ENCODE assay signal across 13 cellular contexts in genomic region chr10:3761916-3762708, GRCh38. TPM values are rescaled to one million over a fixed set of nuclear protein-coding genes. Genes with fewer than 3 reads are reported as not detected.
DNase-seq lines count a peak whose midpoint lies in the region; ATAC-seq, FAIRE-seq and TF ChIP-seq lines count a peak whose summit lies in the region.
"Had no signal": no experiment of that assay in that cellular context is flagged by ENCODE, and none has a peak within 500 bp of the region (broad histone marks: within the 10 kb centered on the region; RNA-seq: fewer than 3 reads in every experiment).

No MANE protein-coding gene starts in this region.

- intact Hi-C loops in activated T-helper 1 cell treated with anti-CD3 and anti-CD28 coated beads, Interleukin-12 subunit alpha, Interleukin-12 subunit beta, Interleukin-2, Interleukin-4 antibody, amounts not matched to agents 30 ng/mL and 10 ng/mL and 1 ng/mL, durations not matched to agents 14 hours and 24 hours and 36 hours (cut with micrococcal nuclease): loop anchor here (10.0 kb wide), 1 partner anchor 483 kb away; no protein-coding TSS in a partner anchor
- intact Hi-C loops in posterior vena cava (cut with DNase I): loop anchor here (5.0 to 10.0 kb wide), 4 partner anchors 220 to 893 kb away; no protein-coding TSS in a partner anchor

- peak overlapping the region; percentile 75 for H3K9ac ChIP-seq in keratinocyte (ENCODE audit: control insufficient read depth, extremely low read depth, insufficient read depth, low read length)
- H3K9ac ChIP-seq: BLaER1 treated with 17β-estradiol and CSF1 and Interleukin-3, amounts not matched to agents 10 nM and 100 nM had no signal

- H3K27me3 Mint-ChIP-seq in activated T-helper 1 cell treated with anti-CD3 and anti-CD28 coated beads, Interleukin-12 subunit alpha, Interleukin-12 subunit beta, Interleukin-2, Interleukin-4 antibody, amounts not matched to agents 30 ng/mL and 10 ng/mL and 1 ng/mL, durations not matched to agents 14 hours and 24 hours and 36 hours (ENCODE audit: insufficient read depth): no peaks in the 10 kb centered on the region
- peaks cover 2% of the 10 kb centered on the region for H3K27me3 Mint-ChIP-seq in mesothelial cell of epicardium (ENCODE audit: low read depth)

- no peaks in the 10 kb centered on the region for H3K9me1 ChIP-seq in keratinocyte (ENCODE audit: control insufficient read depth, extremely low read depth, insufficient read depth, low read length)

- peak overlapping the region; percentile 83 for H3K4me2 ChIP-seq in keratinocyte (ENCODE audit: control insufficient read depth, extremely low read depth, insufficient read depth, low read depth, low read length)

- H3K36me3 Mint-ChIP-seq in activated T-helper 1 cell treated with anti-CD3 and anti-CD28 coated beads, Interleukin-12 subunit alpha, Interleukin-12 subunit beta, Interleukin-2, Interleukin-4 antibody, amounts not matched to agents 30 ng/mL and 10 ng/mL and 1 ng/mL, durations not matched to agents 14 hours and 24 hours and 36 hours (ENCODE audit: low read depth): peaks cover 16% of the 10 kb centered on the region
- no peaks in the 10 kb centered on the region for H3K36me3 Mint-ChIP-seq in mesothelial cell of epicardium

- no peaks in the 10 kb centered on the region for H3K9me3 ChIP-seq in keratinocyte (ENCODE audit: control insufficient read depth, low read depth, low read length)
- H3K9me3 ChIP-seq: Peyer's patch had no signal

- no peaks in the 10 kb centered on the region for H3K27me3 ChIP-seq in keratinocyte (ENCODE audit: control insufficient read depth, extremely low read depth, insufficient read depth, low read length)
- H3K27me3 ChIP-seq: BLaER1 treated with 17β-estradiol and CSF1 and Interleukin-3, amounts not matched to agents 10 nM and 100 nM; Peyer's patch had no signal

- peak overlapping the region; percentile 15 for H3K27ac Mint-ChIP-seq in activated T-helper 1 cell treated with anti-CD3 and anti-CD28 coated beads, Interleukin-12 subunit alpha, Interleukin-12 subunit beta, Interleukin-2, Interleukin-4 antibody, amounts not matched to agents 30 ng/mL and 10 ng/mL and 1 ng/mL, durations not matched to agents 14 hours and 24 hours and 36 hours
- no peak overlapping the region for H3K27ac Mint-ChIP-seq in mesothelial cell of epicardium
- H3K27ac Mint-ChIP-seq: HFFc6 had no signal

- no peaks in the 10 kb centered on the region for H3K36me3 ChIP-seq in keratinocyte (ENCODE audit: control insufficient read depth in 2 of 2, extremely low read depth in 1 of 2, insufficient read depth in 2 of 2, low read length in 2 of 2)
- H3K36me3 ChIP-seq: BLaER1 treated with 17β-estradiol and CSF1 and Interleukin-3, amounts not matched to agents 10 nM and 100 nM; Peyer's patch had no signal

- H3K4me1 Mint-ChIP-seq in activated T-helper 1 cell treated with anti-CD3 and anti-CD28 coated beads, Interleukin-12 subunit alpha, Interleukin-12 subunit beta, Interleukin-2, Interleukin-4 antibody, amounts not matched to agents 30 ng/mL and 10 ng/mL and 1 ng/mL, durations not matched to agents 14 hours and 24 hours and 36 hours (ENCODE audit: low read depth): peaks cover 95% of the 10 kb centered on the region
- peaks cover 23% of the 10 kb centered on the region for H3K4me1 Mint-ChIP-seq in mesothelial cell of epicardium

- peak overlapping the region; percentile 96 for H3K27ac ChIP-seq in keratinocyte (ENCODE audit: control insufficient read depth, insufficient read depth, low read length)
- H3K27ac ChIP-seq: BLaER1 treated with 17β-estradiol and CSF1 and Interleukin-3, amounts not matched to agents 10 nM and 100 nM had no signal

- in situ Hi-C loops in ACHN (cut with HindIII; ENCODE audit: low pct_ligation_motif_present, low pct_unique_long_range_greater_than_20kb, low sequenced_read_pairs): no loop called here

- H3K79me2 ChIP-seq in keratinocyte (ENCODE audit: control insufficient read depth, insufficient read depth, low read length): no peaks in the 10 kb centered on the region

- DNase-seq in ACHN (peak; percentile 98), HK-2 (ENCODE audit: unreplicated experiment) (peak; percentile 73), keratinocyte (ENCODE audit: low read depth, low spot score) (no peak), H4 (ENCODE audit: low spot score) (no peak), posterior vena cava (ENCODE audit: low spot score) (no peak), mesothelial cell of epicardium (ENCODE audit: low spot score in 2 of 2, unreplicated experiment in 2 of 2) (no peak)
- DNase-seq in activated T-helper 1 cell treated with anti-CD3 and anti-CD28 coated beads, Interleukin-12 subunit alpha, Interleukin-12 subunit beta, Interleukin-2, Interleukin-4 antibody, amounts not matched to agents 30 ng/mL and 10 ng/mL and 1 ng/mL, durations not matched to agents 14 hours and 24 hours and 36 hours (ENCODE audit: low spot score): no peak
- DNase-seq: HFFc6; NCI-H2029 treated with DMSO at 0.1 percent for 48 hours; stimulated activated naive CD8-positive, alpha-beta T cell treated with anti-CD3 and anti-CD28 coated beads, Interleukin-15, Interleukin-2, amounts not matched to agents 100 U/mL and 50 U/mL, for 24 hours had no signal

- peak overlapping the region in 1 of 3 experiments; percentile 36 for H3K4me3 ChIP-seq in keratinocyte (ENCODE audit: control insufficient read depth in 2 of 3, extremely low read depth in 1 of 3, insufficient read depth in 2 of 3, low read depth in 1 of 3, low read length in 3 of 3)
- H3K4me3 ChIP-seq: BLaER1 treated with 17β-estradiol and CSF1 and Interleukin-3, amounts not matched to agents 10 nM and 100 nM; Peyer's patch had no signal

- H3K9me3 Mint-ChIP-seq in activated T-helper 1 cell treated with anti-CD3 and anti-CD28 coated beads, Interleukin-12 subunit alpha, Interleukin-12 subunit beta, Interleukin-2, Interleukin-4 antibody, amounts not matched to agents 30 ng/mL and 10 ng/mL and 1 ng/mL, durations not matched to agents 14 hours and 24 hours and 36 hours: peaks cover 7% of the 10 kb centered on the region
- H3K9me3 Mint-ChIP-seq in mesothelial cell of epicardium: no peaks in the 10 kb centered on the region
- H3K9me3 Mint-ChIP-seq: HFFc6 had no signal

- H3K4me3 Mint-ChIP-seq in activated T-helper 1 cell treated with anti-CD3 and anti-CD28 coated beads, Interleukin-12 subunit alpha, Interleukin-12 subunit beta, Interleukin-2, Interleukin-4 antibody, amounts not matched to agents 30 ng/mL and 10 ng/mL and 1 ng/mL, durations not matched to agents 14 hours and 24 hours and 36 hours: no peak overlapping the region
- H3K4me3 Mint-ChIP-seq in mesothelial cell of epicardium: no peak overlapping the region

- FAIRE-seq in keratinocyte (lab: Jason Lieb, UNC): peak; percentile 77

- dilution Hi-C loops in keratinocyte (cut with MboI; ENCODE audit: extremely low pct_ligation_motif_present, low sequenced_read_pairs): no loop called here

- no peaks in the 10 kb centered on the region for H4K20me1 ChIP-seq in keratinocyte (ENCODE audit: control insufficient read depth, extremely low read depth, insufficient read depth, low read length)
- H4K20me1 ChIP-seq: BLaER1 treated with 17β-estradiol and CSF1 and Interleukin-3, amounts not matched to agents 10 nM and 100 nM had no signal

- peaks cover 73% of the 10 kb centered on the region for H3K4me1 ChIP-seq in keratinocyte (ENCODE audit: control insufficient read depth, extremely low read depth, insufficient read depth, low read length)

- ATAC-seq in HG03139 (IDR thresholded peaks at IDR 0.05; ENCODE audit: unreplicated experiment): no peak

- no peak overlapping the region for H2AFZ ChIP-seq in keratinocyte (ENCODE audit: control insufficient read depth, low read length)

- TF ChIP-seq CTCF in keratinocyte (optimal IDR thresholded peaks at IDR 0.05 in 1 of 3, IDR thresholded peaks at IDR 0.05 in 1 of 3, conservative IDR thresholded peaks at IDR 0.05 in 1 of 3; ENCODE audit: extremely low read depth in 1 of 3, insufficient read depth in 2 of 3, low read length in 3 of 3) (no peak), mesothelial cell of epicardium (IDR thresholded peaks at IDR 0.05; ENCODE audit: unreplicated experiment) (no peak)

RNA-seq across cellular contexts. Expression of gene KLF6, which starts 22.9 kb away (rescaled TPM):
- 110 and 113 TPM in 2 replicates for total RNA-seq in activated T-helper 1 cell treated with anti-CD3 and anti-CD28 coated beads, Interleukin-12 subunit alpha, Interleukin-12 subunit beta, Interleukin-2, Interleukin-4 antibody, amounts not matched to agents 30 ng/mL and 10 ng/mL and 1 ng/mL, durations not matched to agents 14 hours and 24 hours and 36 hours
- polyA plus RNA-seq in keratinocyte: 174 to 250 TPM (median 213 TPM) in 3 replicates
- polyA plus RNA-seq in keratinocyte (2011; ENCODE audit: low read depth): 159 TPM
- polyA plus RNA-seq in keratinocyte (2011; cell fraction: cytosol; rRNA removed): 111 and 137 TPM in 2 replicates
- 564 and 626 TPM in 2 replicates for polyA plus RNA-seq in keratinocyte (2011; cell fraction: nucleus; rRNA removed)
- 148 and 270 TPM in 2 replicates for polyA plus RNA-seq in keratinocyte (2012; ENCODE audit: low replicate concordance)
- polyA minus RNA-seq in keratinocyte: 425 to 516 TPM (median 456 TPM) in 3 replicates
- 131 TPM for polyA minus RNA-seq in keratinocyte (2011; cell fraction: cytosol; rRNA and poly(A)+ RNA removed)
- polyA minus RNA-seq in keratinocyte (2011; cell fraction: nucleus; rRNA and poly(A)+ RNA removed): 587 and 853 TPM in 2 replicates
- 2.9 and 3.9 TPM in 2 replicates for total RNA-seq in H4 (2014; rRNA removed; shearing (Covaris generic))
- 100 to 1,000 TPM; 183 to 493 TPM for total RNA-seq in posterior vena cava
- 99.1 to 117 TPM (median 106 TPM) in 3 replicates for total RNA-seq in mesothelial cell of epicardium

Comparison
In these comparisons a context has a peak if more than half of its experiments do, and no peak if none do; other contexts are left out.
1. DNase-seq: peak in ACHN (single experiment) and HK-2 (single experiment); none in activated T-helper 1 cell treated with anti-CD3 and anti-CD28 coated beads, Interleukin-12 subunit alpha, Interleukin-12 subunit beta, Interleukin-2, Interleukin-4 antibody, amounts not matched to agents 30 ng/mL and 10 ng/mL and 1 ng/mL, durations not matched to agents 14 hours and 24 hours and 36 hours (single experiment), keratinocyte (single experiment), H4 (single experiment), posterior vena cava (single experiment) and mesothelial cell of epicardium (0 of 2).
2. RNA of gene KLF6, which starts 22.9 kb away (total RNA-seq): 183 to 493 TPM in posterior vena cava, 110 to 113 TPM in activated T-helper 1 cell treated with anti-CD3 and anti-CD28 coated beads, Interleukin-12 subunit alpha, Interleukin-12 subunit beta, Interleukin-2, Interleukin-4 antibody, amounts not matched to agents 30 ng/mL and 10 ng/mL and 1 ng/mL, durations not matched to agents 14 hours and 24 hours and 36 hours and 99.1 to 117 TPM in mesothelial cell of epicardium; 2.9 to 3.9 TPM in H4; every median in the first group is over 10 times any median in the second.